Comparison of ENCODE assay signal across 8 cellular contexts in the genomic region with DNA sequence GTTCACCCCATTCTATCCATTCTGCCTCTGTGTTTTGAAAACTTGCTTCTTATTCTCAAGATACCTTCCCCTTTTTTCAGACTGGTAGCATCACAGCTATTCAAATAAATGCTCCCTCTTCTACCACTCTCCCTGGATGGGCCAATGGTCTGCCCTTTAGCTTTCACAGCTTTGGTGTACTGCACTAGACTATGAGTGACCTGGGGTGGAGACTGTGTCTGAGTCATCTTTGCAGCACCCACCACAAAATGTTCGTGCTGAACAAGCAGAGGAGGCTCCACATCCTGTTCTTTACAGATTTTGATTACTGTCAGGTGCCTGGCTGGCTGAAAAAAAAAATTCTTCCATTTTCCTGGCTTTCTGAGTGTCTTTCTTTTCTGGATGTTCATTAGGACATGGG.
DNase-seq lines count a peak whose midpoint lies in the region; ATAC-seq and TF ChIP-seq lines count a peak whose summit lies in the region.

No MANE protein-coding gene starts in this region.

- no peak for TF ChIP-seq CTCF in GM13977 (IDR thresholded peaks at IDR 0.05; ENCODE audit: extremely low read depth, insufficient read depth, missing control alignments)

- DNase-seq in GM13977 (ENCODE audit: low spot score) (peak; percentile 4), foreskin melanocyte (peak; percentile 26), RKO (ENCODE audit: low spot score) (no peak), AML-193 (lab: John Stamatoyannopoulos, UW) (no peak), NCI-H2171 (lab: John Stamatoyannopoulos, UW) (no peak), Kasumi-1 (lab: John Stamatoyannopoulos, UW) (no peak)
- peak; percentile 19 to 43 for DNase-seq in activated CD4-positive, alpha-beta T cell treated with anti-CD3 and anti-CD28 coated beads, Interleukin-2, amount 50 U/mL, for 48 hours

- peak; percentile 68 for ATAC-seq in HG03060 (IDR thresholded peaks at IDR 0.05; ENCODE audit: low read depth, unreplicated experiment)

- in situ Hi-C loops in GM13977 (cut with MboI; ENCODE audit: low pct_unique_long_range_greater_than_20kb, low sequenced_read_pairs, unreplicated experiment): no loop called here

Comparison
In these comparisons a context has a peak if more than half of its experiments do, and no peak if none do; other contexts are left out.
1. DNase-seq: peak in GM13977 (single experiment), activated CD4-positive, alpha-beta T cell treated with anti-CD3 and anti-CD28 coated beads, Interleukin-2, amount 50 U/mL, for 48 hours (2 of 2) and foreskin melanocyte (single experiment); none in RKO (single experiment), AML-193 (0 of 2), NCI-H2171 (single experiment) and Kasumi-1 (0 of 2).